8 cellular contexts compared by ENCODE assay signal in genomic region chr16:68717684-68718083, GRCh38.
"Had no signal": no experiment of that assay in that cellular context is flagged by ENCODE, and none has a peak within 500 bp of the region (broad histone marks: within the 10 kb centered on the region; RNA-seq: fewer than 3 reads in every experiment).

No MANE protein-coding gene starts in this region.

- H3K4me3 ChIP-seq: GM12878 had no signal

- DNase-seq: GDM1, GF-D8 had no signal

- ATAC-seq: GM12878 had no signal

- FAIRE-seq: G401.6, GM12878, GM12891, GM12892, GM18507, GM19239 had no signal
